13 cellular contexts compared by ENCODE assay signal in the genomic region with DNA sequence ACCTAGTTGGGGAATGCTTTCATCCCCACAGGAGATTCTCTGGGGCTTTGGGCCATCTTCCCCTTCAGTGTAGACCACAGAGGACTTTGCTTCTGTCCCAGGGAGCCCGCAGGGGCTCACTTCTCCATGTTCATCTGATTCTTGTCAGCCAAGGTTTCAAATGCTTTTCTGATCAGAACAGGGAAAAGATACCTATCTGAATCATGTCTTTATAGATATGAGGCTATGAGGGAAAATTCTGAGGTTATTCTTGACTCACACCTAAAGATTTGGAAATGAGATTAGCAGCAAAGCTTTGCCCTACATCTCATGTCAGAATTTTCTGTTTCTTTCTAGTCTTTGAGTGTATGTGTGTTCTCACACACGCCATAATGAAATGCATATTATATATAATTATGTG. TPM values are rescaled to one million over a fixed set of nuclear protein-coding genes. Genes with fewer than 3 reads are reported as not detected.
DNase-seq lines count a peak whose midpoint lies in the region; ATAC-seq and TF ChIP-seq lines count a peak whose summit lies in the region.
"Had no signal": no experiment of that assay in that cellular context is flagged by ENCODE, and none has a peak within 500 bp of the region (broad histone marks: within the 10 kb centered on the region; RNA-seq: fewer than 3 reads in every experiment).

No MANE protein-coding gene starts in this region.

- no peaks in the 10 kb centered on the region for H3K27me3 ChIP-seq in CD4-positive, alpha-beta T cell (ENCODE audit: control insufficient read depth, insufficient read depth, low read length)
- no peaks in the 10 kb centered on the region for H3K27me3 ChIP-seq in right atrium auricular region

- no peaks in the 10 kb centered on the region for H3K4me1 ChIP-seq in right atrium auricular region
- H3K4me1 ChIP-seq: prostate gland had no signal

- H3K4me3 ChIP-seq in right atrium auricular region, result no peak overlapping the region
- H3K4me3 ChIP-seq: gastroesophageal sphincter, K562, prostate gland, SK-N-MC had no signal

- POLR2A ChIA-PET in CD4-positive, alpha-beta T cell (lab: Charles Lee), result interaction anchor here (0.6 to 1.5 kb wide), 6 partner anchors 19 to 252 kb away, joined by 3 to 5 read pairs (median 3); no protein-coding TSS in a partner anchor

- CTCF ChIA-PET in CD4-positive, alpha-beta T cell (lab: Charles Lee), result interaction anchor here (2.1 to 2.4 kb wide), 2 partner anchors 21 to 28 kb away, joined by 8 to 11 read pairs; no protein-coding TSS in a partner anchor

- intact Hi-C loops in CD4-positive, alpha-beta T cell (cut with DNase I, micrococcal nuclease), result no loop called here
- intact Hi-C loops in activated T-helper 2 cell treated with anti-CD3 and anti-CD28 coated beads, Interferon-gamma antibody, Interleukin-2, Interleukin-4, amounts not matched to agents 10 μg/mL and 5 μg/mL and 100 μg/mL, durations not matched to agents 14 hours and 24 hours and 36 hours (cut with micrococcal nuclease), result loop anchor here (1.0 to 5.0 kb wide), 7 partner anchors 25 to 250 kb away; no protein-coding TSS in a partner anchor
- intact Hi-C loops in sciatic nerve (cut with DNase I), result no loop called here

- H3K9me3 ChIP-seq in CD4-positive, alpha-beta T cell (ENCODE audit: control insufficient read depth, low read length), result no peaks in the 10 kb centered on the region
- no peaks in the 10 kb centered on the region for H3K9me3 ChIP-seq in right atrium auricular region
- H3K9me3 ChIP-seq: gastroesophageal sphincter, prostate gland had no signal

- peak overlapping the region; percentile 52 for H3K4me3 Mint-ChIP-seq in CD4-positive, alpha-beta T cell
- H3K4me3 Mint-ChIP-seq in activated T-helper 2 cell treated with anti-CD3 and anti-CD28 coated beads, Interferon-gamma antibody, Interleukin-2, Interleukin-4, amounts not matched to agents 10 μg/mL and 5 μg/mL and 100 μg/mL, durations not matched to agents 14 hours and 24 hours and 36 hours (ENCODE audit: low read depth), result peak overlapping the region; percentile 73

- no peak for DNase-seq in CD4-positive, alpha-beta T cell
- no peak for DNase-seq in activated T-helper 2 cell treated with anti-CD3 and anti-CD28 coated beads, Interferon-gamma antibody, Interleukin-2, Interleukin-4, amounts not matched to agents 10 μg/mL and 5 μg/mL and 100 μg/mL, durations not matched to agents 14 hours and 24 hours and 36 hours (ENCODE audit: low spot score)
- no peak for DNase-seq in right atrium auricular region (ENCODE audit: low spot score)
- DNase-seq in sciatic nerve (ENCODE audit: low spot score), result no peak
- no peak for DNase-seq in NCI-H2227 treated with DMSO at 0.1 percent for 48 hours (lab: John Stamatoyannopoulos, UW)
- DNase-seq: AML-193 had no signal

- peaks cover 91% of the 10 kb centered on the region for H3K36me3 Mint-ChIP-seq in CD4-positive, alpha-beta T cell (ENCODE audit: low read depth)
- H3K36me3 Mint-ChIP-seq in activated T-helper 2 cell treated with anti-CD3 and anti-CD28 coated beads, Interferon-gamma antibody, Interleukin-2, Interleukin-4, amounts not matched to agents 10 μg/mL and 5 μg/mL and 100 μg/mL, durations not matched to agents 14 hours and 24 hours and 36 hours (ENCODE audit: low read depth), result peaks cover 90% of the 10 kb centered on the region

- H3K4me1 Mint-ChIP-seq in CD4-positive, alpha-beta T cell (ENCODE audit: low read depth), result peaks cover 82% of the 10 kb centered on the region
- peaks cover 66% of the 10 kb centered on the region for H3K4me1 Mint-ChIP-seq in activated T-helper 2 cell treated with anti-CD3 and anti-CD28 coated beads, Interferon-gamma antibody, Interleukin-2, Interleukin-4, amounts not matched to agents 10 μg/mL and 5 μg/mL and 100 μg/mL, durations not matched to agents 14 hours and 24 hours and 36 hours (ENCODE audit: low read depth)

- H3K27me3 Mint-ChIP-seq in CD4-positive, alpha-beta T cell, result no peaks in the 10 kb centered on the region
- H3K27me3 Mint-ChIP-seq in activated T-helper 2 cell treated with anti-CD3 and anti-CD28 coated beads, Interferon-gamma antibody, Interleukin-2, Interleukin-4, amounts not matched to agents 10 μg/mL and 5 μg/mL and 100 μg/mL, durations not matched to agents 14 hours and 24 hours and 36 hours (ENCODE audit: low read depth), result no peaks in the 10 kb centered on the region

- peak overlapping the region; percentile 94 for H3K27ac Mint-ChIP-seq in CD4-positive, alpha-beta T cell
- peak overlapping the region; percentile 96 for H3K27ac Mint-ChIP-seq in activated T-helper 2 cell treated with anti-CD3 and anti-CD28 coated beads, Interferon-gamma antibody, Interleukin-2, Interleukin-4, amounts not matched to agents 10 μg/mL and 5 μg/mL and 100 μg/mL, durations not matched to agents 14 hours and 24 hours and 36 hours

- H3K9me3 Mint-ChIP-seq in CD4-positive, alpha-beta T cell, result no peaks in the 10 kb centered on the region
- no peaks in the 10 kb centered on the region for H3K9me3 Mint-ChIP-seq in activated T-helper 2 cell treated with anti-CD3 and anti-CD28 coated beads, Interferon-gamma antibody, Interleukin-2, Interleukin-4, amounts not matched to agents 10 μg/mL and 5 μg/mL and 100 μg/mL, durations not matched to agents 14 hours and 24 hours and 36 hours

- no peaks in the 10 kb centered on the region for H3K36me3 ChIP-seq in right atrium auricular region
- H3K36me3 ChIP-seq: gastroesophageal sphincter, prostate gland had no signal

- peak; percentile 22 for ATAC-seq in CD4-positive, alpha-beta T cell (ENCODE audit: poor library complexity)
- ATAC-seq in GM18909 (IDR thresholded peaks at IDR 0.05; ENCODE audit: poor library complexity, unreplicated experiment), result peak; percentile 15
- ATAC-seq in HG03135 (IDR thresholded peaks at IDR 0.05; ENCODE audit: unreplicated experiment), result peak; percentile 24
- no peak for ATAC-seq in sciatic nerve
- ATAC-seq in GM21825 (IDR thresholded peaks at IDR 0.05; ENCODE audit: unreplicated experiment), result no peak
- ATAC-seq: gastroesophageal sphincter, K562 had no signal

- TF ChIP-seq CTCF in CD4-positive, alpha-beta T cell (IDR thresholded peaks at IDR 0.05), result no peak
- no peak for TF ChIP-seq CTCF in right atrium auricular region (IDR thresholded peaks at IDR 0.05)

- peak overlapping the region; percentile 72 for H3K27ac ChIP-seq in CD4-positive, alpha-beta T cell (ENCODE audit: low read depth, low read length)
- no peak overlapping the region for H3K27ac ChIP-seq in right atrium auricular region
- H3K27ac ChIP-seq: gastroesophageal sphincter, prostate gland, SK-N-MC had no signal

RNA-seq across cellular contexts. Expression of a gene that starts 53.3 kb away (rescaled TPM):
- total RNA-seq in CD4-positive, alpha-beta T cell, result 10 to 100 TPM; 10.4 to 11.5 TPM
- total RNA-seq in activated T-helper 2 cell treated with anti-CD3 and anti-CD28 coated beads, Interferon-gamma antibody, Interleukin-2, Interleukin-4, amounts not matched to agents 10 μg/mL and 5 μg/mL and 100 μg/mL, durations not matched to agents 14 hours and 24 hours and 36 hours, result 40.0 and 42.5 TPM in 2 replicates
- total RNA-seq in right atrium auricular region (1 to 10 TPM; 4.7 TPM), sciatic nerve (8.5 TPM)

Comparison
In these comparisons a context has a peak if more than half of its experiments do, and no peak if none do; other contexts are left out.
1. ATAC-seq: peak in CD4-positive, alpha-beta T cell (single experiment), GM18909 (single experiment) and HG03135 (single experiment); none in sciatic nerve (single experiment) and GM21825 (single experiment).